3 cellular contexts compared by ENCODE assay signal in the genomic region with DNA sequence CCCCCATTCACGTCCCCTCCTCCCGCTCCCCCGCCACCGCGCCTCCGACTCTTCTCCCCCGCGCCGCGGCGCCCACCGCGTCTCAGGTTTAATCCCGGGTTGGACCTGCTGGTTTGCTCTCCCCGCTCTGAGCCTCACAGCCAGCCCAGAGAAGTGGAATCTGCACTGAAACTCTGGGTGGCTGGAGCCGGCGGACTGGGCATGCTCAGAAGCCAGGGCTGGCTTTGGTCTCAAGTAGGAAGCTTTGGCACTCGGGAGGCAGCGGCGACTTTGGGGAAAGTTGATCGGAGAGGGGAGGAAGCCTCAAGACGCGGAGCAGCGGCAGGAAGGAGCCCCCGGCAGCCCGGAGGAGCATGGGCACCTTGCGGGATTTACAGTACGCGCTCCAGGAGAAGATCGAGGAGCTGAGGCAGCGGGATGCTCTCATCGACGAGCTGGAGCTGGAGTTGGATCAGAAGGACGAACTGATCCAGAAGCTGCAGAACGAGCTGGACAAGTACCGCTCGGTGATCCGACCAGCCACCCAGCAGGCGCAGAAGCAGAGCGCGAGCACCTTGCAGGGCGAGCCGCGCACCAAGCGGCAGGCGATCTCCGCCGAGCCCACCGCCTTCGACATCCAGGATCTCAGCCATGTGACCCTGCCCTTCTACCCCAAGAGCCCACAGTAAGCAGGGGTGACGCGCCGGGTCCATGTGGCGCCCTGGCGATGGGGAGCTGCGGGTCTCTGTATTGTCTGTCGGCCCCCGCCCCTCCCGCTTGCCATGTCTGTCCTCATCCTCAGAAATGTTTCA.
TF ChIP-seq lines count a peak whose summit lies in the region.

A gene (plus strand): TSS at position 250 of the 791 bp plus-strand sequence.

TF ChIP-seq in HEK293T, 16 proteins besides CTCF, POLR2A, EP300 and RAD21:
- TF ChIP-seq FOXA1 (IDR thresholded peaks at IDR 0.05) (no peak), ZNF384 (IDR thresholded peaks at IDR 0.05) (no peak), L3MBTL2 (conservative IDR thresholded peaks at IDR 0.05) (peak; percentile 80), HDGF (IDR thresholded peaks at IDR 0.05; ENCODE audit: borderline replicate concordance) (no peak)

TF ChIP-seq in H1, 55 proteins besides CTCF, POLR2A, EP300 and RAD21:
- TF ChIP-seq SRF (IDR thresholded peaks at IDR 0.05; ENCODE audit: low read depth, low read length) (no peak), RBBP5 (IDR thresholded peaks at IDR 0.05; ENCODE audit: borderline replicate concordance, low read depth, low read length) (peak; percentile 95), NRF1 (IDR thresholded peaks at IDR 0.05; ENCODE audit: low read depth, low read length) (no peak), POLR2AphosphoS5 (IDR thresholded peaks at IDR 0.05; ENCODE audit: low read depth, low read length) (peak; percentile 46), TCF12 (IDR thresholded peaks at IDR 0.05; ENCODE audit: low read depth, low read length) (no peak), EZH2 (IDR thresholded peaks at IDR 0.05; ENCODE audit: low read depth, low read length, severe bottlenecking) (peak; percentile 27), TEAD4 (IDR thresholded peaks at IDR 0.05; ENCODE audit: low read depth, low read length) (no peak), TAF1 (IDR thresholded peaks at IDR 0.05; ENCODE audit: low read depth, low read length) (peak; percentile 63), CHD1 (IDR thresholded peaks at IDR 0.05; ENCODE audit: low read depth, low read length) (no peak), ASH2L (IDR thresholded peaks at IDR 0.05; ENCODE audit: low read length) (peak; percentile 16), GABPA (IDR thresholded peaks at IDR 0.05; ENCODE audit: borderline replicate concordance, insufficient read depth, low read length) (0 out of 2 replicates have a peak, but pooled peaks have one; percentile 8), KDM4A (IDR thresholded peaks at IDR 0.05; ENCODE audit: low read depth, low read length, severe bottlenecking) (peak; percentile 96), RNF2 (IDR thresholded peaks at IDR 0.05; ENCODE audit: borderline replicate concordance, low read depth, low read length, missing control alignments, poor library complexity, severe bottlenecking) (no peak), RXRA (IDR thresholded peaks at IDR 0.05; ENCODE audit: insufficient read depth, low read depth, low read length) (no peak), TAF7 (optimal IDR thresholded peaks at IDR 0.05; ENCODE audit: borderline replicate concordance, low read depth, low read length) (peak; percentile 37), SIX5 (IDR thresholded peaks at IDR 0.05; ENCODE audit: low read depth, low read length) (no peak), SIRT6 (IDR thresholded peaks at IDR 0.05; ENCODE audit: low read length) (no peak), TBP (IDR thresholded peaks at IDR 0.05; ENCODE audit: low read depth, low read length) (peak; percentile 53), EGR1 (IDR thresholded peaks at IDR 0.05; ENCODE audit: borderline replicate concordance, low read depth, low read length) (no peak)
- TF ChIP-seq, protein P1, sequence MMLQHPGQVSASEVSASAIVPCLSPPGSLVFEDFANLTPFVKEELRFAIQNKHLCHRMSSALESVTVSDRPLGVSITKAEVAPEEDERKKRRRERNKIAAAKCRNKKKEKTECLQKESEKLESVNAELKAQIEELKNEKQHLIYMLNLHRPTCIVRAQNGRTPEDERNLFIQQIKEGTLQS (IDR thresholded peaks at IDR 0.05; ENCODE audit: insufficient read depth, low read depth, low read length), result no peak
- TF ChIP-seq, protein P2, sequence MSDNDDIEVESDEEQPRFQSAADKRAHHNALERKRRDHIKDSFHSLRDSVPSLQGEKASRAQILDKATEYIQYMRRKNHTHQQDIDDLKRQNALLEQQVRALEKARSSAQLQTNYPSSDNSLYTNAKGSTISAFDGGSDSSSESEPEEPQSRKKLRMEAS (IDR thresholded peaks at IDR 0.05), result peak; percentile 90
- TF ChIP-seq, protein P3, sequence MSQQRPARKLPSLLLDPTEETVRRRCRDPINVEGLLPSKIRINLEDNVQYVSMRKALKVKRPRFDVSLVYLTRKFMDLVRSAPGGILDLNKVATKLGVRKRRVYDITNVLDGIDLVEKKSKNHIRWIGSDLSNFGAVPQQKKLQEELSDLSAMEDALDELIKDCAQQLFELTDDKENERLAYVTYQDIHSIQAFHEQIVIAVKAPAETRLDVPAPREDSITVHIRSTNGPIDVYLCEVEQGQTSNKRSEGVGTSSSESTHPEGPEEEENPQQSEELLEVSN (IDR thresholded peaks at IDR 0.05), result peak; percentile 71
- TF ChIP-seq, protein P4, sequence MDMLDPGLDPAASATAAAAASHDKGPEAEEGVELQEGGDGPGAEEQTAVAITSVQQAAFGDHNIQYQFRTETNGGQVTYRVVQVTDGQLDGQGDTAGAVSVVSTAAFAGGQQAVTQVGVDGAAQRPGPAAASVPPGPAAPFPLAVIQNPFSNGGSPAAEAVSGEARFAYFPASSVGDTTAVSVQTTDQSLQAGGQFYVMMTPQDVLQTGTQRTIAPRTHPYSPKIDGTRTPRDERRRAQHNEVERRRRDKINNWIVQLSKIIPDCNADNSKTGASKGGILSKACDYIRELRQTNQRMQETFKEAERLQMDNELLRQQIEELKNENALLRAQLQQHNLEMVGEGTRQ (IDR thresholded peaks at IDR 0.05; ENCODE audit: low read length), result peak; percentile 59

TF ChIP-seq in liver, 16 proteins besides CTCF, POLR2A, EP300 and RAD21:
- TF ChIP-seq HNF4A (conservative IDR thresholded peaks at IDR 0.05), result no peak
- TF ChIP-seq EGR1 (IDR thresholded peaks at IDR 0.05; ENCODE audit: low read depth in 2 of 2), result no peak
- no peak for TF ChIP-seq RXRA (IDR thresholded peaks at IDR 0.05)
- TF ChIP-seq, protein P1 (IDR thresholded peaks at IDR 0.05), result no peak
- TF ChIP-seq, protein P5, sequence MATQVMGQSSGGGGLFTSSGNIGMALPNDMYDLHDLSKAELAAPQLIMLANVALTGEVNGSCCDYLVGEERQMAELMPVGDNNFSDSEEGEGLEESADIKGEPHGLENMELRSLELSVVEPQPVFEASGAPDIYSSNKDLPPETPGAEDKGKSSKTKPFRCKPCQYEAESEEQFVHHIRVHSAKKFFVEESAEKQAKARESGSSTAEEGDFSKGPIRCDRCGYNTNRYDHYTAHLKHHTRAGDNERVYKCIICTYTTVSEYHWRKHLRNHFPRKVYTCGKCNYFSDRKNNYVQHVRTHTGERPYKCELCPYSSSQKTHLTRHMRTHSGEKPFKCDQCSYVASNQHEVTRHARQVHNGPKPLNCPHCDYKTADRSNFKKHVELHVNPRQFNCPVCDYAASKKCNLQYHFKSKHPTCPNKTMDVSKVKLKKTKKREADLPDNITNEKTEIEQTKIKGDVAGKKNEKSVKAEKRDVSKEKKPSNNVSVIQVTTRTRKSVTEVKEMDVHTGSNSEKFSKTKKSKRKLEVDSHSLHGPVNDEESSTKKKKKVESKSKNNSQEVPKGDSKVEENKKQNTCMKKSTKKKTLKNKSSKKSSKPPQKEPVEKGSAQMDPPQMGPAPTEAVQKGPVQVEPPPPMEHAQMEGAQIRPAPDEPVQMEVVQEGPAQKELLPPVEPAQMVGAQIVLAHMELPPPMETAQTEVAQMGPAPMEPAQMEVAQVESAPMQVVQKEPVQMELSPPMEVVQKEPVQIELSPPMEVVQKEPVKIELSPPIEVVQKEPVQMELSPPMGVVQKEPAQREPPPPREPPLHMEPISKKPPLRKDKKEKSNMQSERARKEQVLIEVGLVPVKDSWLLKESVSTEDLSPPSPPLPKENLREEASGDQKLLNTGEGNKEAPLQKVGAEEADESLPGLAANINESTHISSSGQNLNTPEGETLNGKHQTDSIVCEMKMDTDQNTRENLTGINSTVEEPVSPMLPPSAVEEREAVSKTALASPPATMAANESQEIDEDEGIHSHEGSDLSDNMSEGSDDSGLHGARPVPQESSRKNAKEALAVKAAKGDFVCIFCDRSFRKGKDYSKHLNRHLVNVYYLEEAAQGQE (IDR thresholded peaks at IDR 0.05), result no peak
- TF ChIP-seq FOXA1 (IDR thresholded peaks at IDR 0.05), result no peak
- TF ChIP-seq, protein P6, sequence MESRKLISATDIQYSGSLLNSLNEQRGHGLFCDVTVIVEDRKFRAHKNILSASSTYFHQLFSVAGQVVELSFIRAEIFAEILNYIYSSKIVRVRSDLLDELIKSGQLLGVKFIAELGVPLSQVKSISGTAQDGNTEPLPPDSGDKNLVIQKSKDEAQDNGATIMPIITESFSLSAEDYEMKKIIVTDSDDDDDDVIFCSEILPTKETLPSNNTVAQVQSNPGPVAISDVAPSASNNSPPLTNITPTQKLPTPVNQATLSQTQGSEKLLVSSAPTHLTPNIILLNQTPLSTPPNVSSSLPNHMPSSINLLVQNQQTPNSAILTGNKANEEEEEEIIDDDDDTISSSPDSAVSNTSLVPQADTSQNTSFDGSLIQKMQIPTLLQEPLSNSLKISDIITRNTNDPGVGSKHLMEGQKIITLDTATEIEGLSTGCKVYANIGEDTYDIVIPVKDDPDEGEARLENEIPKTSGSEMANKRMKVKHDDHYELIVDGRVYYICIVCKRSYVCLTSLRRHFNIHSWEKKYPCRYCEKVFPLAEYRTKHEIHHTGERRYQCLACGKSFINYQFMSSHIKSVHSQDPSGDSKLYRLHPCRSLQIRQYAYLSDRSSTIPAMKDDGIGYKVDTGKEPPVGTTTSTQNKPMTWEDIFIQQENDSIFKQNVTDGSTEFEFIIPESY (IDR thresholded peaks at IDR 0.05), result no peak
- TF ChIP-seq HNF4G (IDR thresholded peaks at IDR 0.05), result no peak
- no peak for TF ChIP-seq FOXA2 (IDR thresholded peaks at IDR 0.05)
- no peak for TF ChIP-seq TAF1 (conservative IDR thresholded peaks at IDR 0.05)
- no peak for TF ChIP-seq SP1 (IDR thresholded peaks at IDR 0.05)
- TF ChIP-seq NR2F2 (IDR thresholded peaks at IDR 0.05), result no peak
- no peak for TF ChIP-seq JUND (IDR thresholded peaks at IDR 0.05)
- TF ChIP-seq, protein P2 (IDR thresholded peaks at IDR 0.05), result no peak
- no peak for TF ChIP-seq GABPA (IDR thresholded peaks at IDR 0.05 in 1 of 2, conservative IDR thresholded peaks at IDR 0.05 in 1 of 2)
- no peak for TF ChIP-seq YY1 (IDR thresholded peaks at IDR 0.05)
